ENCODE assay signal across 8 cellular contexts in the genomic region with DNA sequence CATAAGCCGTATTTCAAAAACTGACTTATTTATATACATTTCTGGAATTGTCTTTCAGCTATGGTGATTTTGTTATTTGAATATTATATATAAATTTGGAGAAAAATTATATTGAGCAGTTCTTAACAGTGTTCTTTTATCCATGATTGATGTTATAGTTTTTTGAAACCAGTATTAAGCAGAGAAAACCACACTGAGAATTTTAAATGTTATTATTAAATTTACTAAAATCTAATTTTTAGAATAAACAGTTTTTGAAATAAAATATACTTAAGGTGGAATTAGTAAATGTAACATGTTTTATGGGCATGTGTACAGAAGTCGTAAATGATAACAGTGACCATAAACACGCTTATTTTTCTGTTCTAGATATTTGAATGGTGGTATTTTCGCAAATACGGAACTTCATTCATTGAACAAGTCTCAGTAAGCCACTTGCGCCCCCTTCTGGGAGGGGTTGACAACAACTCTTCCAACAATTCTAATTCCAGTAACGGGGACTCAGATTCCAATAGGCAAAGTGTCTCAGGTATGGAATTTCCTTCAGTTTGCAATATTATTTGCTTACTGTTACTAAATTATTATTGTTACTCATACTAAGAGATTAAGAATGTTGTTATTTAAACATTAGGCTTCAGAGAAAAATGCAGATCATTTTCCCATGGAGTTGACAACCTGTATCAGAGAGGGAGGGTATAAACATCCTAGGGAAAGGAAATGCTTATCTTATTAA.
DNase-seq lines count a peak whose midpoint lies in the region; ATAC-seq, FAIRE-seq and TF ChIP-seq lines count a peak whose summit lies in the region.

No MANE protein-coding gene starts in this region.

- no peak overlapping the region for H3K9ac ChIP-seq in GM12878 (ENCODE audit: control insufficient read depth, insufficient read depth, low read length)
- peak overlapping the region; percentile 25; the same call in 1 of the 2 replicates for H3K9ac ChIP-seq in iPS-20b (ENCODE audit: low read depth, low read length)

- RAD21 ChIA-PET in GM12878 (lab: Charles Lee; ENCODE audit: unreplicated experiment): interaction anchor here (0.8 to 16.7 kb wide), 14 partner anchors 9 to 189 kb away, joined by 3 to 379 read pairs (median 4); no protein-coding TSS in a partner anchor

- ATAC-seq in GM12878: peak; percentile 75
- no peak for ATAC-seq in HG03432 (IDR thresholded peaks at IDR 0.05; ENCODE audit: unreplicated experiment)

- no peaks in the 10 kb centered on the region for H3K27me3 ChIP-seq in GM12878 (replicated peaks in 1 of 2; ENCODE audit: control insufficient read depth in 2 of 2, insufficient read depth in 2 of 2, low read length in 1 of 2)
- no peaks in the 10 kb centered on the region for H3K27me3 ChIP-seq in iPS-20b (ENCODE audit: insufficient read depth, low read length)

- no peaks in the 10 kb centered on the region for H3K9me3 ChIP-seq in GM12878 (replicated peaks; ENCODE audit: control insufficient read depth, insufficient read depth, low read length)
- no peaks in the 10 kb centered on the region for H3K9me3 ChIP-seq in iPS-20b (ENCODE audit: insufficient read depth, low read depth, low read length)

- in situ Hi-C loops in GM13976 (cut with MboI; ENCODE audit: low sequenced_read_pairs, unreplicated experiment) (no loop called here), GM12878 (cut with MboI) (loop anchor here (10.0 kb wide), 1 partner anchor 65 kb away; no protein-coding TSS in a partner anchor)

- SMC1A ChIA-PET in GM12878 (lab: Charles Lee; ENCODE audit: uncharacterized antibody, unreplicated experiment): interaction anchor here (0.7 to 15.4 kb wide), 18 partner anchors 7 to 190 kb away, joined by 3 to 527 read pairs (median 5); no protein-coding TSS in a partner anchor

- DNase-seq in A172 (ENCODE audit: low spot score) (peak; percentile 82), GM13976 (ENCODE audit: low spot score) (no peak), NCI-H1105 treated with DMSO at 0.1 percent for 48 hours (lab: John Stamatoyannopoulos, UW) (peak; percentile 78), T-helper 22 cell (ENCODE audit: low read depth) (peak; percentile 34), GM12878 (ENCODE audit: low read depth, low spot score) (peak; percentile 33)
- peak; percentile 75 for DNase-seq in stimulated activated CD4-positive, alpha-beta T cell treated with anti-CD3 and anti-CD28 coated beads, Interleukin-12 subunit alpha, Interleukin-12 subunit beta, amount 100 ng/mL, for 4 hours

- no peak overlapping the region for H3K4me3 ChIP-seq in GM12878
- H3K4me3 ChIP-seq in iPS-20b (ENCODE audit: low read length): peak overlapping the region; percentile 41

- TF ChIP-seq RAD21 in GM12878 (IDR thresholded peaks at IDR 0.05; ENCODE audit: insufficient read depth, low read depth, low read length): peak; percentile 97

- TF ChIP-seq POLR2A in GM12878 (IDR thresholded peaks at IDR 0.05; ENCODE audit: low read depth, low read length): no peak

- no peak overlapping the region for H2AFZ ChIP-seq in GM12878 (ENCODE audit: control insufficient read depth, low read depth, low read length)

- no peak for TF ChIP-seq EP300 in GM12878 (IDR thresholded peaks at IDR 0.05; ENCODE audit: borderline replicate concordance in 1 of 2, control insufficient read depth in 1 of 2, low read depth in 2 of 2, low read length in 2 of 2)

- H3K79me2 ChIP-seq in GM12878 (ENCODE audit: control insufficient read depth, insufficient read depth, low read length): peaks cover 1% of the 10 kb centered on the region

- intact Hi-C loops in GM12878 (cut with micrococcal nuclease; ENCODE audit: unreplicated experiment): loop anchor here (1.0 kb wide), 2 partner anchors 131 to 188 kb away; no protein-coding TSS in a partner anchor

- TF ChIP-seq CTCF in GM13976 (IDR thresholded peaks at IDR 0.05; ENCODE audit: borderline replicate concordance, control extremely low read depth, extremely low read depth, insufficient read depth, missing control alignments) (peak; percentile 71), GM12878 (IDR thresholded peaks at IDR 0.05 in 2 of 3, conservative IDR thresholded peaks at IDR 0.05 in 1 of 3; ENCODE audit: control insufficient read depth in 2 of 3, extremely low read depth in 1 of 3, insufficient read depth in 1 of 3, low read depth in 3 of 3, low read length in 3 of 3) (peak; percentile 75 to 87 (median 83))

- H3K4me1 ChIP-seq in GM12878 (ENCODE audit: control insufficient read depth, insufficient read depth, low read length) (peaks cover 3% of the 10 kb centered on the region), iPS-20b (ENCODE audit: insufficient read depth, low read length) (peaks cover 19% of the 10 kb centered on the region)

- H3K36me3 ChIP-seq in GM12878 (ENCODE audit: control insufficient read depth in 2 of 2, insufficient read depth in 2 of 2, low read length in 1 of 2): peaks cover 0 to 6% of the 10 kb centered on the region in 2 experiments; a peak in 2 of 4 replicates
- no peaks in the 10 kb centered on the region for H3K36me3 ChIP-seq in iPS-20b (ENCODE audit: insufficient read depth, low read depth, low read length)

- H4K20me1 ChIP-seq in GM12878 (ENCODE audit: control insufficient read depth, insufficient read depth): no peaks in the 10 kb centered on the region

- no peak overlapping the region for H3K4me2 ChIP-seq in GM12878 (ENCODE audit: control insufficient read depth, insufficient read depth)

- POLR2A ChIA-PET in GM12878 (lab: Charles Lee): interaction anchor here (0.8 to 1.2 kb wide), 3 partner anchors 9 to 131 kb away, joined by 3 to 4 read pairs (median 3); no protein-coding TSS in a partner anchor

- BruUV-seq in GM12878 (replicated peaks; lab: Mats Ljungman, UMichigan): no TSS peak

- FAIRE-seq in GM12878 (lab: Jason Lieb, UNC): no peak

- 16% methylated on average over 7 of the region's 7 CpGs for WGBS in GM12878 (ENCODE audit: insufficient coverage, insufficient replicate concordance, low lambda C conversion rate, missing lambda C conversion rate)

- H3K27ac ChIP-seq in GM12878 (ENCODE audit: control insufficient read depth, insufficient read depth): no peak overlapping the region
- no peak overlapping the region for H3K27ac ChIP-seq in iPS-20b (ENCODE audit: low read length)

- CTCF ChIA-PET in GM12878 (lab: Yijun Ruan, JAX): interaction anchor here (0.7 to 16.7 kb wide), 23 partner anchors 7 to 189 kb away, joined by 3 to 827 read pairs (median 5); a partner anchor contains a TSS

TF ChIP-seq in GM12878, 131 proteins besides CTCF, POLR2A, EP300 and RAD21 (continues in another document):
- TF ChIP-seq ZNF384 (IDR thresholded peaks at IDR 0.05; ENCODE audit: borderline replicate concordance, low read depth, low read length) (no peak), EED (IDR thresholded peaks at IDR 0.05; ENCODE audit: low read depth) (peak; percentile 53; the same call in 1 of the 2 replicates), MTA2 (IDR thresholded peaks at IDR 0.05; ENCODE audit: low read depth) (no peak), RBBP5 (conservative IDR thresholded peaks at IDR 0.05) (no peak), FOXM1 (IDR thresholded peaks at IDR 0.05; ENCODE audit: low read depth, low read length) (peak; percentile 50; the same call in 1 of the 2 replicates), CREB1 (IDR thresholded peaks at IDR 0.05; ENCODE audit: low read depth) (no peak), HDGF (IDR thresholded peaks at IDR 0.05) (no peak), ZNF24 (IDR thresholded peaks at IDR 0.05) (peak; percentile 84), ZNF207 (IDR thresholded peaks at IDR 0.05; ENCODE audit: borderline replicate concordance) (no peak), NRF1 (conservative IDR thresholded peaks at IDR 0.05; ENCODE audit: low read depth, low read length) (no peak)
- TF ChIP-seq, protein P1, sequence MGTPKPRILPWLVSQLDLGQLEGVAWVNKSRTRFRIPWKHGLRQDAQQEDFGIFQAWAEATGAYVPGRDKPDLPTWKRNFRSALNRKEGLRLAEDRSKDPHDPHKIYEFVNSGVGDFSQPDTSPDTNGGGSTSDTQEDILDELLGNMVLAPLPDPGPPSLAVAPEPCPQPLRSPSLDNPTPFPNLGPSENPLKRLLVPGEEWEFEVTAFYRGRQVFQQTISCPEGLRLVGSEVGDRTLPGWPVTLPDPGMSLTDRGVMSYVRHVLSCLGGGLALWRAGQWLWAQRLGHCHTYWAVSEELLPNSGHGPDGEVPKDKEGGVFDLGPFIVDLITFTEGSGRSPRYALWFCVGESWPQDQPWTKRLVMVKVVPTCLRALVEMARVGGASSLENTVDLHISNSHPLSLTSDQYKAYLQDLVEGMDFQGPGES (IDR thresholded peaks at IDR 0.05): no peak
- TF ChIP-seq, protein P2, sequence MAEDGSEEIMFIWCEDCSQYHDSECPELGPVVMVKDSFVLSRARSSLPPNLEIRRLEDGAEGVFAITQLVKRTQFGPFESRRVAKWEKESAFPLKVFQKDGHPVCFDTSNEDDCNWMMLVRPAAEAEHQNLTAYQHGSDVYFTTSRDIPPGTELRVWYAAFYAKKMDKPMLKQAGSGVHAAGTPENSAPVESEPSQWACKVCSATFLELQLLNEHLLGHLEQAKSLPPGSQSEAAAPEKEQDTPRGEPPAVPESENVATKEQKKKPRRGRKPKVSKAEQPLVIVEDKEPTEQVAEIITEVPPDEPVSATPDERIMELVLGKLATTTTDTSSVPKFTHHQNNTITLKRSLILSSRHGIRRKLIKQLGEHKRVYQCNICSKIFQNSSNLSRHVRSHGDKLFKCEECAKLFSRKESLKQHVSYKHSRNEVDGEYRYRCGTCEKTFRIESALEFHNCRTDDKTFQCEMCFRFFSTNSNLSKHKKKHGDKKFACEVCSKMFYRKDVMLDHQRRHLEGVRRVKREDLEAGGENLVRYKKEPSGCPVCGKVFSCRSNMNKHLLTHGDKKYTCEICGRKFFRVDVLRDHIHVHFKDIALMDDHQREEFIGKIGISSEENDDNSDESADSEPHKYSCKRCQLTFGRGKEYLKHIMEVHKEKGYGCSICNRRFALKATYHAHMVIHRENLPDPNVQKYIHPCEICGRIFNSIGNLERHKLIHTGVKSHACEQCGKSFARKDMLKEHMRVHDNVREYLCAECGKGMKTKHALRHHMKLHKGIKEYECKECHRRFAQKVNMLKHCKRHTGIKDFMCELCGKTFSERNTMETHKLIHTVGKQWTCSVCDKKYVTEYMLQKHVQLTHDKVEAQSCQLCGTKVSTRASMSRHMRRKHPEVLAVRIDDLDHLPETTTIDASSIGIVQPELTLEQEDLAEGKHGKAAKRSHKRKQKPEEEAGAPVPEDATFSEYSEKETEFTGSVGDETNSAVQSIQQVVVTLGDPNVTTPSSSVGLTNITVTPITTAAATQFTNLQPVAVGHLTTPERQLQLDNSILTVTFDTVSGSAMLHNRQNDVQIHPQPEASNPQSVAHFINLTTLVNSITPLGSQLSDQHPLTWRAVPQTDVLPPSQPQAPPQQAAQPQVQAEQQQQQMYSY (CRISPR knock-in tag; IDR thresholded peaks at IDR 0.05): no peak
